Comparison of ENCODE assay signal across 18 cellular contexts in genomic region chr1:171422489-171422888, GRCh38.
DNase-seq lines count a peak whose midpoint lies in the region; ATAC-seq and TF ChIP-seq lines count a peak whose summit lies in the region.
"Had no signal": no experiment of that assay in that cellular context is flagged by ENCODE, and none has a peak within 500 bp of the region (broad histone marks: within the 10 kb centered on the region; RNA-seq: fewer than 3 reads in every experiment).

No MANE protein-coding gene starts in this region.

- H3K27me3 Mint-ChIP-seq in mesothelial cell of epicardium (ENCODE audit: low read depth) (no peaks in the 10 kb centered on the region), osteocyte (ENCODE audit: unreplicated experiment) (no peaks in the 10 kb centered on the region)

- ATAC-seq in GM19467 (IDR thresholded peaks at IDR 0.05; ENCODE audit: unreplicated experiment) (no peak), HG02870 (IDR thresholded peaks at IDR 0.05; ENCODE audit: unreplicated experiment) (no peak)
- no peak for ATAC-seq in activated CD4-positive, CD25-positive, alpha-beta regulatory T cell treated with anti-CD3 and anti-CD28 coated beads, Interleukin-2, amount 50 U/mL, for 24 hours
- ATAC-seq: activated CD8-positive, alpha-beta T cell treated with anti-CD3 and anti-CD28 coated beads, Interleukin-2, amount 10 ng/mL, durations not matched to agents 7 days and 5 days; right lobe of liver had no signal

- no peaks in the 10 kb centered on the region for H3K36me3 ChIP-seq in MG63
- H3K36me3 ChIP-seq: neutrophil, right lobe of liver, WERI-Rb-1 had no signal

- H3K4me3 Mint-ChIP-seq in mesothelial cell of epicardium (no peak overlapping the region), osteocyte (ENCODE audit: unreplicated experiment) (no peak overlapping the region)
- H3K4me3 Mint-ChIP-seq: activated CD8-positive, alpha-beta T cell treated with anti-CD3 and anti-CD28 coated beads, Interleukin-2, amount 10 ng/mL, durations not matched to agents 7 days and 5 days; immature natural killer cell had no signal

- TF ChIP-seq CTCF in mesothelial cell of epicardium (IDR thresholded peaks at IDR 0.05; ENCODE audit: unreplicated experiment): no peak
- no peak for TF ChIP-seq CTCF in osteocyte (IDR thresholded peaks at IDR 0.05)

- H3K27ac Mint-ChIP-seq in mesothelial cell of epicardium: peak overlapping the region; percentile 37
- H3K27ac Mint-ChIP-seq in osteocyte (ENCODE audit: unreplicated experiment): no peak overlapping the region
- H3K27ac Mint-ChIP-seq: activated CD8-positive, alpha-beta T cell treated with anti-CD3 and anti-CD28 coated beads, Interleukin-2, amount 10 ng/mL, durations not matched to agents 7 days and 5 days; immature natural killer cell had no signal

- peaks cover 10% of the 10 kb centered on the region for H3K4me1 Mint-ChIP-seq in mesothelial cell of epicardium
- H3K4me1 Mint-ChIP-seq in osteocyte (ENCODE audit: unreplicated experiment): no peaks in the 10 kb centered on the region
- H3K4me1 Mint-ChIP-seq: immature natural killer cell had no signal

- no peak overlapping the region for H3K4me3 ChIP-seq in MG63
- H3K4me3 ChIP-seq: right lobe of liver had no signal

- DNase-seq in EH (ENCODE audit: low read depth) (peak; percentile 65), MG63 (peak; percentile 47), dermis blood vessel endothelial cell (peak; percentile 33), mesothelial cell of epicardium (ENCODE audit: low spot score in 2 of 2, unreplicated experiment in 2 of 2) (no peak), osteocyte (ENCODE audit: extremely low spot score, unreplicated experiment) (no peak)
- DNase-seq: activated CD8-positive, alpha-beta T cell treated with anti-CD3 and anti-CD28 coated beads, Interleukin-2, amount 10 ng/mL, durations not matched to agents 7 days and 5 days; DMS153; glutamatergic neuron; immature natural killer cell; NCI-H146; NCI-H345; right lobe of liver; RPMI8226; WERI-Rb-1 had no signal

- H3K27me3 ChIP-seq in MG63: no peaks in the 10 kb centered on the region
- H3K27me3 ChIP-seq: neutrophil, right lobe of liver had no signal

- H3K9me3 ChIP-seq in MG63: no peaks in the 10 kb centered on the region
- H3K9me3 ChIP-seq: neutrophil, right lobe of liver had no signal

- H3K36me3 Mint-ChIP-seq in mesothelial cell of epicardium (no peaks in the 10 kb centered on the region), osteocyte (ENCODE audit: unreplicated experiment) (no peaks in the 10 kb centered on the region)
- H3K36me3 Mint-ChIP-seq: immature natural killer cell had no signal

- H3K9me3 Mint-ChIP-seq in mesothelial cell of epicardium (peaks cover 4% of the 10 kb centered on the region), osteocyte (ENCODE audit: unreplicated experiment) (no peaks in the 10 kb centered on the region)
- H3K9me3 Mint-ChIP-seq: immature natural killer cell had no signal

Comparison
In these comparisons a context has a peak if more than half of its experiments do, and no peak if none do; other contexts are left out.
1. DNase-seq: peak in EH (single experiment), MG63 (single experiment) and dermis blood vessel endothelial cell (single experiment); none in mesothelial cell of epicardium (0 of 2) and osteocyte (single experiment).